In the genomic region with DNA sequence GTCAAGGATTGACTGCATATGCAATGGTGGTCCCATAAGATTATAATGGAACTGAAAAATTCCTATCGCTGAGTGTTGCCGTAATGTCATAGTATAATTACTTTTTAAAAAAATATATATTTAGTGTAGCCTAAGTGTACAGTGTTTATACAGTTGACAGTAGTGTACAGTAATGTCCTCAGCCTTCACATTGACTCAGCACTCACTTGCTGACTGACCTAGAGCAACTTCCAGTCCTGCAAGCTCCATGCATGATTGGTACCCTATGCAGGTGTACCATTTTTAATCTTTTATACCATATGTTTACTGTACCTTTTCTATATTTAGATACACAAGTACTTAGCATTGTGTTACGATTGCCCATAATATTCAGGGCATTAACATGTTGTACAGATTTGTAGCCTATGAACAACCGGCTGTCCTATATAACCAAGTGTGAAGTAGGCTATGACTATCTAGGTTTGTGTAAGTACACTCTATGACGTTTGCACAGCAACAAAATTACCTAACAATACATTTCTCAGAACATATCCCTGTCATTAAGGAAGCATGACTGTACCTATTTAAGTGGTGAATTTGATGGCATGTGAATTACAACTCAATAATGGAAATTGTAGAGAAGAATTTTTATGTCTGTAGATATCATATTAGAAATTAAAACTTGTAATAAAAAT, we compare ENCODE assay signal across 1 cellular context.
TF ChIP-seq lines count a peak whose summit lies in the region.

No MANE protein-coding gene starts in this region.

TF ChIP-seq in K562, 482 proteins besides CTCF, POLR2A, EP300 and RAD21 (continued from another document):
- TF ChIP-seq, protein P1, sequence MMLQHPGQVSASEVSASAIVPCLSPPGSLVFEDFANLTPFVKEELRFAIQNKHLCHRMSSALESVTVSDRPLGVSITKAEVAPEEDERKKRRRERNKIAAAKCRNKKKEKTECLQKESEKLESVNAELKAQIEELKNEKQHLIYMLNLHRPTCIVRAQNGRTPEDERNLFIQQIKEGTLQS (IDR thresholded peaks at IDR 0.05): 0 out of 2 replicates have a peak, but pooled peaks have one; percentile 16
- TF ChIP-seq, protein P1 (CRISPR knock-in tag; conservative IDR thresholded peaks at IDR 0.05): no peak
